In genomic region chr11:70842256-70842655, GRCh38 we compare ENCODE assay signal across 8 cellular contexts.
"Had no signal": no experiment of that assay in that cellular context is flagged by ENCODE, and none has a peak within 500 bp of the region (broad histone marks: within the 10 kb centered on the region; RNA-seq: fewer than 3 reads in every experiment).

No MANE protein-coding gene starts in this region.

- DNase-seq: GDM1, GF-D8 had no signal

- ATAC-seq: GM12878 had no signal

- H3K4me3 ChIP-seq: GM12878 had no signal

- FAIRE-seq: G401.6, GM12878, GM12891, GM12892, GM18507, GM19239 had no signal
